15 cellular contexts compared by ENCODE assay signal in the genomic region with DNA sequence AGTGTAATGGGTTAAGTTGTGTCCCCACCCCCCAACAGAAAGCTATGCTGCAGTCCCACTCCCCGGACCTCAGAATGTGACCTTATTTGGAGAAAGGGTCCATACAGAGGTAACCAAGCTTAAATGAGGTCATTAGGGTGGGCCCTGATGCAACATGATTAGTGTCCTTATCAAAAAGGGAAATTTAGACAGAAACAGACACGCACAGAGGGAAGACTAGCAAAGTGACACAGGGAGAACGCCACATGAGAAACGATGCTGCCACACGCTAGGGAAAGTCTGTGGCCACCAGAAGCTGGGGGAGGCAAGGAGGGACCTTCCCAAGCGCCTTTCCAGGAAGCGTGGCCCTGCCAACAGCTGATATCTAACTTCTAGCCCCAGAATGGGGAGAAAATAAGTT.
"Had no signal": no experiment of that assay in that cellular context is flagged by ENCODE, and none has a peak within 500 bp of the region (broad histone marks: within the 10 kb centered on the region; RNA-seq: fewer than 3 reads in every experiment).

No MANE protein-coding gene starts in this region.

- H3K4me3 Mint-ChIP-seq: stimulated activated naive CD8-positive, alpha-beta T cell treated with anti-CD3 and anti-CD28 coated beads, Interleukin-15, Interleukin-2, amounts not matched to agents 100 ng/mL and 50 ng/mL, for 24 hours; T-cell had no signal

- H3K27me3 ChIP-seq: sigmoid colon, testis, upper lobe of right lung had no signal

- H3K27ac Mint-ChIP-seq: stimulated activated naive CD8-positive, alpha-beta T cell treated with anti-CD3 and anti-CD28 coated beads, Interleukin-15, Interleukin-2, amounts not matched to agents 100 ng/mL and 50 ng/mL, for 24 hours; T-cell had no signal

- H3K27ac ChIP-seq: heart right ventricle, left ventricle myocardium inferior, sigmoid colon, testis, upper lobe of right lung had no signal

- H3K9me3 Mint-ChIP-seq: stimulated activated naive CD8-positive, alpha-beta T cell treated with anti-CD3 and anti-CD28 coated beads, Interleukin-15, Interleukin-2, amounts not matched to agents 100 ng/mL and 50 ng/mL, for 24 hours had no signal

- H3K4me1 ChIP-seq: sigmoid colon, testis, upper lobe of right lung had no signal

- DNase-seq: activated CD4-positive, alpha-beta T cell treated with anti-CD3 and anti-CD28 coated beads for 1 hour; activated CD4-positive, alpha-beta T cell treated with anti-CD3 and anti-CD28 coated beads, Interleukin-2, amount 50 U/mL, for 48 hours; activated gamma-delta T cell treated with Interleukin-2 at 50 U/mL for 16 hours; activated T-cell treated with anti-CD3 and anti-CD28 coated beads, Interleukin-2, amount 50 U/mL, for 48 hours; aorta; heart right ventricle; left ventricle myocardium inferior; sigmoid colon; T-cell; testis had no signal

- H3K36me3 ChIP-seq: heart right ventricle, left ventricle myocardium inferior, sigmoid colon, upper lobe of right lung had no signal

- H3K36me3 Mint-ChIP-seq: T-cell had no signal

- H3K9me3 ChIP-seq: testis had no signal

- FAIRE-seq: bronchial epithelial cell, frontal cortex, keratinocyte had no signal

- H3K4me3 ChIP-seq: heart right ventricle, left ventricle myocardium inferior, sigmoid colon, testis, upper lobe of right lung had no signal
